20 cellular contexts compared by ENCODE assay signal in genomic region chr18:74389161-74389927, GRCh38.
DNase-seq lines count a peak whose midpoint lies in the region; ATAC-seq lines count a peak whose summit lies in the region.
"Had no signal": no experiment of that assay in that cellular context is flagged by ENCODE, and none has a peak within 500 bp of the region (broad histone marks: within the 10 kb centered on the region; RNA-seq: fewer than 3 reads in every experiment).

No MANE protein-coding gene starts in this region.

- POLR2A ChIA-PET in T-cell (lab: Charles Lee) = interaction anchor here in 1 of 2 donors (0.6 to 1.4 kb wide), 2 partner anchors 9 to 11 kb away, joined by 4 read pairs; no protein-coding TSS in a partner anchor

- peaks cover 1% of the 10 kb centered on the region for H3K27me3 Mint-ChIP-seq in activated naive CD8-positive, alpha-beta T cell
- peaks cover 2% of the 10 kb centered on the region for H3K27me3 Mint-ChIP-seq in activated naive CD8-positive, alpha-beta T cell treated with anti-CD3 and anti-CD28 coated beads, Interleukin-2, amount 50 U/mL, for 24 hours
- H3K27me3 Mint-ChIP-seq in T-cell = peaks cover 0 to 4% of the 10 kb centered on the region in 2 donors
- peaks cover 0 to 8% of the 10 kb centered on the region in 2 donors for H3K27me3 Mint-ChIP-seq in stimulated activated naive B cell treated with anti-CD40 and anti-IgM and Interleukin-4, amounts not matched to agents 10 μg/mL and 1 μg/mL and 100 μg/mL, for 72 hours

- ATAC-seq in activated naive CD8-positive, alpha-beta T cell treated with anti-CD3 and anti-CD28 coated beads, Interleukin-2, amount 50 U/mL, for 24 hours = no peak
- ATAC-seq in T-cell (replicated peaks in 1 of 4) (peak; percentile 45 to 72 (median 55)), GM18867 (IDR thresholded peaks at IDR 0.05; ENCODE audit: unreplicated experiment) (no peak)
- ATAC-seq in stimulated activated naive B cell treated with anti-CD40 and anti-IgM and Interleukin-4, amounts not matched to agents 10 μg/mL and 1 μg/mL and 100 μg/mL, for 72 hours (replicated peaks) = no peak

- CTCF ChIA-PET in T-cell (lab: Charles Lee) = interaction anchor here (0.5 to 1.3 kb wide), 5 partner anchors 11 to 191 kb away, joined by 3 to 4 read pairs (median 3); no protein-coding TSS in a partner anchor

- intact Hi-C loops in posterior vena cava (cut with DNase I) = no loop called here

- peaks cover 39% of the 10 kb centered on the region for H3K4me1 Mint-ChIP-seq in activated naive CD8-positive, alpha-beta T cell (ENCODE audit: low read depth)
- peaks cover 21% of the 10 kb centered on the region for H3K4me1 Mint-ChIP-seq in activated naive CD8-positive, alpha-beta T cell treated with anti-CD3 and anti-CD28 coated beads, Interleukin-2, amount 50 U/mL, for 24 hours
- peaks cover 18 to 50% (median 29%) of the 10 kb centered on the region in 3 donors for H3K4me1 Mint-ChIP-seq in T-cell
- H3K4me1 Mint-ChIP-seq in stimulated activated naive B cell treated with anti-CD40 and anti-IgM and Interleukin-4, amounts not matched to agents 10 μg/mL and 1 μg/mL and 100 μg/mL, for 72 hours = no peaks in the 10 kb centered on the region
- H3K4me1 Mint-ChIP-seq: neural crest cell had no signal

- no peaks in the 10 kb centered on the region for H3K36me3 Mint-ChIP-seq in activated naive CD8-positive, alpha-beta T cell
- no peaks in the 10 kb centered on the region for H3K36me3 Mint-ChIP-seq in activated naive CD8-positive, alpha-beta T cell treated with anti-CD3 and anti-CD28 coated beads, Interleukin-2, amount 50 U/mL, for 24 hours (ENCODE audit: low read depth)
- H3K36me3 Mint-ChIP-seq in T-cell = no peaks in the 10 kb centered on the region
- H3K36me3 Mint-ChIP-seq in stimulated activated naive B cell treated with anti-CD40 and anti-IgM and Interleukin-4, amounts not matched to agents 10 μg/mL and 1 μg/mL and 100 μg/mL, for 72 hours = no peaks in the 10 kb centered on the region

- H3K9me3 Mint-ChIP-seq in activated naive CD8-positive, alpha-beta T cell (ENCODE audit: low read depth) = no peaks in the 10 kb centered on the region
- H3K9me3 Mint-ChIP-seq in activated naive CD8-positive, alpha-beta T cell treated with anti-CD3 and anti-CD28 coated beads, Interleukin-2, amount 50 U/mL, for 24 hours = no peaks in the 10 kb centered on the region
- H3K9me3 Mint-ChIP-seq in T-cell = no peaks in the 10 kb centered on the region
- peaks cover 0 to 2% of the 10 kb centered on the region in 2 donors for H3K9me3 Mint-ChIP-seq in stimulated activated naive B cell treated with anti-CD40 and anti-IgM and Interleukin-4, amounts not matched to agents 10 μg/mL and 1 μg/mL and 100 μg/mL, for 72 hours
- H3K9me3 Mint-ChIP-seq: neural crest cell; T-helper 1 cell treated with Interleukin-12 subunit alpha and Interleukin-12 subunit beta and Interleukin-4 antibody, amounts not matched to agents 30 μg/mL and 1 μg/mL, for 36 hours had no signal

- H3K4me3 Mint-ChIP-seq in activated naive CD8-positive, alpha-beta T cell = no peak overlapping the region
- H3K4me3 Mint-ChIP-seq in activated naive CD8-positive, alpha-beta T cell treated with anti-CD3 and anti-CD28 coated beads, Interleukin-2, amount 50 U/mL, for 24 hours = no peak overlapping the region
- H3K4me3 Mint-ChIP-seq in T-cell = peak overlapping the region in 1 of 3 donors; percentile 18
- H3K4me3 Mint-ChIP-seq in stimulated activated naive B cell treated with anti-CD40 and anti-IgM and Interleukin-4, amounts not matched to agents 10 μg/mL and 1 μg/mL and 100 μg/mL, for 72 hours = no peak overlapping the region
- H3K4me3 Mint-ChIP-seq: neural crest cell; T-helper 1 cell treated with Interleukin-12 subunit alpha and Interleukin-12 subunit beta and Interleukin-4 antibody, amounts not matched to agents 30 μg/mL and 1 μg/mL, for 36 hours had no signal

- no peak for DNase-seq in activated naive CD8-positive, alpha-beta T cell treated with anti-CD3 and anti-CD28 coated beads, Interleukin-2, amount 50 U/mL, for 24 hours
- DNase-seq in T-cell = no peak
- peak; percentile 61 for DNase-seq in kidney glomerular epithelial cell (lab: John Stamatoyannopoulos, UW)
- peak; percentile 58 for DNase-seq in posterior vena cava (ENCODE audit: low spot score)
- DNase-seq in effector CD8-positive, alpha-beta T cell (lab: John Stamatoyannopoulos, UW) = no peak
- DNase-seq in stimulated activated naive B cell treated with anti-CD40 and anti-IgM and Interleukin-4, amounts not matched to agents 10 μg/mL and 1 μg/mL and 100 μg/mL, for 72 hours = no peak
- DNase-seq: activated CD4-positive, alpha-beta T cell treated with anti-CD3 and anti-CD28 coated beads for 1 hour; activated T-cell treated with anti-CD3 and anti-CD28 coated beads for 4 hours; DMS53; GDM1; HCEC 1CT; NCI-H1436 treated with DMSO at 0.1 percent for 48 hours; NCI-H2107; NCI-H446 treated with DMSO at 0.1 percent for 48 hours; stimulated activated CD4-positive, alpha-beta T cell treated with anti-CD3 and anti-CD28 coated beads, Interleukin-15, amount 100 ng/mL, for 24 hours; testis had no signal

- peak overlapping the region; percentile 46 for H3K27ac Mint-ChIP-seq in activated naive CD8-positive, alpha-beta T cell
- no peak overlapping the region for H3K27ac Mint-ChIP-seq in activated naive CD8-positive, alpha-beta T cell treated with anti-CD3 and anti-CD28 coated beads, Interleukin-2, amount 50 U/mL, for 24 hours
- peak overlapping the region in 1 of 2 donors; percentile 3 for H3K27ac Mint-ChIP-seq in T-cell
- no peak overlapping the region for H3K27ac Mint-ChIP-seq in stimulated activated naive B cell treated with anti-CD40 and anti-IgM and Interleukin-4, amounts not matched to agents 10 μg/mL and 1 μg/mL and 100 μg/mL, for 72 hours

Comparison
In these comparisons a context has a peak if more than half of its experiments do, and no peak if none do; other contexts are left out.
1. ATAC-seq: peak in T-cell (4 of 4); none in activated naive CD8-positive, alpha-beta T cell treated with anti-CD3 and anti-CD28 coated beads, Interleukin-2, amount 50 U/mL, for 24 hours (single experiment), GM18867 (single experiment) and stimulated activated naive B cell treated with anti-CD40 and anti-IgM and Interleukin-4, amounts not matched to agents 10 μg/mL and 1 μg/mL and 100 μg/mL, for 72 hours (0 of 2).
2. DNase-seq: peak in kidney glomerular epithelial cell (single experiment) and posterior vena cava (single experiment); none in activated naive CD8-positive, alpha-beta T cell treated with anti-CD3 and anti-CD28 coated beads, Interleukin-2, amount 50 U/mL, for 24 hours (single experiment), T-cell (0 of 34), effector CD8-positive, alpha-beta T cell (single experiment) and stimulated activated naive B cell treated with anti-CD40 and anti-IgM and Interleukin-4, amounts not matched to agents 10 μg/mL and 1 μg/mL and 100 μg/mL, for 72 hours (single experiment).